26 cellular contexts compared by ENCODE assay signal in the genomic region with DNA sequence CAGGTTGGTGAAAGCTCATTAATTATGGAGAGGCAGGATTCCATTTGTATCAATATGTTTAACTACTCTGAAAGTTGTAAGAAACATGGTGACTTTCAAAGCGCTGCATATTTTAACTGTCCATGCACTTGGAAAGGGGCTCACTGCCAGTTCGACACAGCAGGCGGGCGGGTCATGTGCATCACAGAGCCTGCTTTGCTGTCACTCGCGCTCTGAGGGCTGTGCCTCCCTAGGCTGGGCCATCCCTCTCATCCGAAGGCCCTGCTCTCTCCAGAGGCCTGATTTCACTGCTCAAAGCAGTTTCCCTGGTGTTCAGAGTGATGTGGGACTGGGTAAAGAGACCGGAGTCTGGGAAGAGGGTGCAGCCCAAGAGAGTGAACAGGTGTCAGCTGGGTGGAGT.
DNase-seq lines count a peak whose midpoint lies in the region; ATAC-seq and TF ChIP-seq lines count a peak whose summit lies in the region.
"Had no signal": no experiment of that assay in that cellular context is flagged by ENCODE, and none has a peak within 500 bp of the region (broad histone marks: within the 10 kb centered on the region; RNA-seq: fewer than 3 reads in every experiment).

No MANE protein-coding gene starts in this region.

- no peak overlapping the region for H3K4me3 ChIP-seq in osteoblast (ENCODE audit: insufficient read depth, low read length)
- no peak overlapping the region for H3K4me3 ChIP-seq in upper lobe of right lung
- H3K4me3 ChIP-seq: BLaER1, GM12878 had no signal

- H3K27me3 Mint-ChIP-seq in chondrocyte (ENCODE audit: low read depth) = no peaks in the 10 kb centered on the region
- H3K27me3 Mint-ChIP-seq: CD4-positive, alpha-beta memory T cell; CD4-positive, CD25-positive, alpha-beta regulatory T cell; CD8-positive, alpha-beta memory T cell had no signal

- H4K20me1 ChIP-seq in osteoblast (ENCODE audit: insufficient read depth, low read length) = no peaks in the 10 kb centered on the region
- H4K20me1 ChIP-seq: BLaER1 had no signal

- H3K79me2 ChIP-seq in osteoblast (ENCODE audit: insufficient read depth, low read length) = no peaks in the 10 kb centered on the region

- H3K9me3 ChIP-seq in osteoblast (ENCODE audit: low read depth, low read length) (no peaks in the 10 kb centered on the region), upper lobe of right lung (no peaks in the 10 kb centered on the region)
- H3K9me3 ChIP-seq: BE2C, BLaER1 had no signal

- H3K4me1 ChIP-seq in osteoblast (ENCODE audit: insufficient read depth, low read length) = no peaks in the 10 kb centered on the region
- H3K4me1 ChIP-seq in upper lobe of right lung = no peaks in the 10 kb centered on the region
- H3K4me1 ChIP-seq: BE2C, BLaER1 had no signal

- H3K9me3 Mint-ChIP-seq in chondrocyte (ENCODE audit: low read depth) = peaks cover 13% of the 10 kb centered on the region
- H3K9me3 Mint-ChIP-seq in activated naive CD4-positive, alpha-beta T cell treated with anti-CD3 and anti-CD28 coated beads, Interleukin-2, amount 50 U/mL, for 72 hours = peaks cover 21 to 29% of the 10 kb centered on the region in 2 donors

- no peak overlapping the region for H3K4me3 Mint-ChIP-seq in chondrocyte (ENCODE audit: unreplicated experiment)
- H3K4me3 Mint-ChIP-seq: CD14-positive monocyte; CD4-positive, alpha-beta memory T cell; CD4-positive, CD25-positive, alpha-beta regulatory T cell; CD8-positive, alpha-beta memory T cell had no signal

- no peak overlapping the region for H3K27ac Mint-ChIP-seq in chondrocyte (ENCODE audit: unreplicated experiment)
- H3K27ac Mint-ChIP-seq in activated naive CD4-positive, alpha-beta T cell treated with anti-CD3 and anti-CD28 coated beads, Interleukin-2, amount 50 U/mL, for 72 hours = no peak overlapping the region
- H3K27ac Mint-ChIP-seq: CD14-positive monocyte; CD4-positive, alpha-beta memory T cell; CD4-positive, CD25-positive, alpha-beta regulatory T cell; CD8-positive, alpha-beta memory T cell had no signal

- H3K27me3 ChIP-seq in osteoblast (ENCODE audit: insufficient read depth, low read length) (no peaks in the 10 kb centered on the region), upper lobe of right lung (no peaks in the 10 kb centered on the region)
- H3K27me3 ChIP-seq: BE2C, BLaER1 had no signal

- TF ChIP-seq CTCF in chondrocyte (IDR thresholded peaks at IDR 0.05) = no peak
- no peak for TF ChIP-seq CTCF in osteoblast (IDR thresholded peaks at IDR 0.05; ENCODE audit: extremely low read depth, low read depth, low read length)
- no peak for TF ChIP-seq CTCF in upper lobe of right lung (IDR thresholded peaks at IDR 0.05)

- H3K4me2 ChIP-seq in osteoblast (ENCODE audit: insufficient read depth, low read length) = no peak overlapping the region
- H3K4me2 ChIP-seq: BLaER1 had no signal

- intact Hi-C loops in upper lobe of right lung (cut with DNase I) = no loop called here
- intact Hi-C loops in sciatic nerve (cut with DNase I) = no loop called here

- H3K36me3 ChIP-seq in osteoblast (ENCODE audit: insufficient read depth, low read length) (no peaks in the 10 kb centered on the region), upper lobe of right lung (no peaks in the 10 kb centered on the region)
- H3K36me3 ChIP-seq: BE2C, BLaER1 had no signal

- ATAC-seq in upper lobe of right lung (peak; percentile 28), GM18870 (IDR thresholded peaks at IDR 0.05; ENCODE audit: unreplicated experiment) (no peak), sciatic nerve (no peak)
- ATAC-seq in activated naive CD4-positive, alpha-beta T cell treated with anti-CD3 and anti-CD28 coated beads, Interleukin-2, amount 50 U/mL, for 72 hours = no peak
- ATAC-seq: GM12878 had no signal

- H3K4me1 Mint-ChIP-seq in chondrocyte (ENCODE audit: low read depth) = no peaks in the 10 kb centered on the region
- H3K4me1 Mint-ChIP-seq: CD14-positive monocyte; CD4-positive, alpha-beta memory T cell; CD4-positive, CD25-positive, alpha-beta regulatory T cell; CD8-positive, alpha-beta memory T cell had no signal

- no peak overlapping the region for H2AFZ ChIP-seq in osteoblast (ENCODE audit: low read length)

- no peaks in the 10 kb centered on the region for H3K36me3 Mint-ChIP-seq in chondrocyte (ENCODE audit: low read depth)
- H3K36me3 Mint-ChIP-seq in activated naive CD4-positive, alpha-beta T cell treated with anti-CD3 and anti-CD28 coated beads, Interleukin-2, amount 50 U/mL, for 72 hours = no peaks in the 10 kb centered on the region
- H3K36me3 Mint-ChIP-seq: CD14-positive monocyte; CD4-positive, alpha-beta memory T cell; CD4-positive, CD25-positive, alpha-beta regulatory T cell; CD8-positive, alpha-beta memory T cell had no signal

- H3K27ac ChIP-seq in osteoblast (ENCODE audit: low read depth, low read length) (no peak overlapping the region), upper lobe of right lung (no peak overlapping the region)
- H3K27ac ChIP-seq: BLaER1 had no signal

- peak; percentile 52 for DNase-seq in chondrocyte (ENCODE audit: low spot score)
- DNase-seq in iPS-NIHi11 (ENCODE audit: low spot score) = peak; percentile 6
- DNase-seq in osteoblast (ENCODE audit: insufficient read length, low spot score, missing footprints) = peak; percentile 15
- no peak for DNase-seq in upper lobe of right lung
- DNase-seq in activated naive CD4-positive, alpha-beta T cell treated with anti-CD3 and anti-CD28 coated beads, Interleukin-2, amount 50 U/mL, for 72 hours (ENCODE audit: low spot score in 2 of 2) = no peak
- no peak for DNase-seq in NCI-H146 treated with DMSO at 0.1 percent for 48 hours (lab: John Stamatoyannopoulos, UW; ENCODE audit: unreplicated experiment)
- no peak for DNase-seq in sciatic nerve (ENCODE audit: low spot score)
- DNase-seq: 8988T; ACHN; BE2C; C1 segment of cervical spinal cord; CD4-positive, alpha-beta memory T cell; CD4-positive, CD25-positive, alpha-beta regulatory T cell; CD8-positive, alpha-beta memory T cell; COR-L47; DMS 273 treated with DMSO at 0.1 percent for 48 hours; DMS153; DMS53; DMS79; DND-41; EL; GDM1 had no signal

Comparison
In these comparisons a context has a peak if more than half of its experiments do, and no peak if none do; other contexts are left out.
1. DNase-seq: peak in chondrocyte (single experiment), iPS-NIHi11 (single experiment) and osteoblast (single experiment); none in upper lobe of right lung (single experiment), activated naive CD4-positive, alpha-beta T cell treated with anti-CD3 and anti-CD28 coated beads, Interleukin-2, amount 50 U/mL, for 72 hours (0 of 2), NCI-H146 treated with DMSO at 0.1 percent for 48 hours (single experiment) and sciatic nerve (single experiment).